1 cellular context compared by ENCODE assay signal in the genomic region with DNA sequence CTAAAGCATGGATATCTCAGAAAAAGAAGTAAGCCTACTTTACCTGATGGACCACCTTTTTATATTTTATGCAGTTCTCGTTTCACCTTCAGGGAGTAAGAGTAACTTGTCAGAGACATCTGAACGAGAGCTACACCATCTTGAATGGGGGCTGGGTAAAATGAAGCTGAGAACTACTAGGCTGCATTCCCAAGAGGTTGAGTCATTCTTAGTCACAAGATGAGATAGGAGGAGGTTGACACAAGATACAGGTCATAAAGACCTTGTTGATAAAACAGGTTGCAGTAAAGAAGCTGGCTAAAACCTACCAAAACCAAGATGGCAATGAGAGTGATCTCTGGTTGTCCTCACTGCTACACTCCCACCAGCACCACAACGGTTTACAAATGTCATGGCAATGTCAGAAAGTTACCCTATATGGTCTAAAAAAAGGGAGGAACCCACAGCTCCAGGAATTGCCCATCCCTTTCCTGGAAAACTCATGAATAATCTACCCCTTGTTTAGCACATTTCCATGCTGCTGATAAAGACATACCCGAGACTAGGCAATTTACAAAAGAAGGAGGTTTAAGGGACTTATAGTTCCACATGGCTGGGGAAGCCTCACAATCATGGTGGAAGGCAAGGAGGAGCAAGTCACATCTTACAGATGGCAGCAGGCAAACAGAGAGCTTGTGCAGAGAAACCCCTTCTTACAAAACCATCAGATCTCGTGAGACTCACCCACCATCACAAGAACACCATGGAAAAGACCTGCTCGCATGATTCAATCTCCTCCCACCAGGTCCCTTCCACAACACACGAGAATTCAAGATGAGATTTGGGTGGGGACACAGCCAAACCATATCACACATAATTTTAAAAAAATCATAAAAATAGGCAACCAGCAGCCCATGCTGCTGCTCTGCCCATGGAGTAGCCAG.
TF ChIP-seq lines count a peak whose summit lies in the region.

No MANE protein-coding gene starts in this region.

TF ChIP-seq in K562, 482 proteins besides CTCF, POLR2A, EP300 and RAD21 (continued from another document and continues in another):
- TF ChIP-seq TAF1 (IDR thresholded peaks at IDR 0.05; ENCODE audit: control insufficient read depth, extremely low read depth, insufficient read depth, low read length, severe bottlenecking) (no peak), KLF13 (tag; IDR thresholded peaks at IDR 0.05; ENCODE audit: borderline replicate concordance, low read depth) (peak; percentile 81; the same call in 1 of the 2 replicates), PRMT5 (CRISPR knock-in tag; IDR thresholded peaks at IDR 0.05) (no peak), ZNF780A (CRISPR knock-in tag; IDR thresholded peaks at IDR 0.05) (no peak), ZBTB7A (IDR thresholded peaks at IDR 0.05; ENCODE audit: borderline replicate concordance, control insufficient read depth, low read depth, low read length) (no peak), NR4A1 (CRISPR knock-in tag; IDR thresholded peaks at IDR 0.05) (peak; percentile 96; the same call in 1 of the 2 replicates), NR4A1 (tag; IDR thresholded peaks at IDR 0.05) (peak; percentile 97), NCOA4 (IDR thresholded peaks at IDR 0.05; ENCODE audit: partially characterized antibody) (no peak), ILK (tag; IDR thresholded peaks at IDR 0.05; ENCODE audit: borderline replicate concordance, low read depth) (peak; percentile 95), FOXJ3 (CRISPR knock-in tag; IDR thresholded peaks at IDR 0.05) (no peak), NFE2L1 (tag; IDR thresholded peaks at IDR 0.05; ENCODE audit: borderline replicate concordance, low read depth) (peak; percentile 70), ZC3H8 (IDR thresholded peaks at IDR 0.05) (no peak), COPS2 (conservative IDR thresholded peaks at IDR 0.05) (no peak), RFX7 (CRISPR knock-in tag; IDR thresholded peaks at IDR 0.05) (no peak), BMI1 (IDR thresholded peaks at IDR 0.05; ENCODE audit: low read length) (no peak), ZSCAN32 (CRISPR knock-in tag; IDR thresholded peaks at IDR 0.05) (peak; percentile 79), TBL1XR1 (IDR thresholded peaks at IDR 0.05; ENCODE audit: low read length in 2 of 2) (no peak), ZNF431 (CRISPR knock-in tag; IDR thresholded peaks at IDR 0.05) (no peak), KAT8 (IDR thresholded peaks at IDR 0.05; ENCODE audit: low read depth) (no peak), ZNF586 (CRISPR knock-in tag; conservative IDR thresholded peaks at IDR 0.05) (0 out of 2 replicates have a peak, but pooled peaks have one; percentile 48), ZFP30 (CRISPR knock-in tag; IDR thresholded peaks at IDR 0.05; ENCODE audit: borderline replicate concordance) (no peak), KDM1A (IDR thresholded peaks at IDR 0.05) (no peak), ZNF444 (CRISPR knock-in tag; IDR thresholded peaks at IDR 0.05) (0 out of 2 replicates have a peak, but pooled peaks have one; percentile 84), BCL6 (CRISPR knock-in tag; IDR thresholded peaks at IDR 0.05) (peak; percentile 87), ZNF347 (CRISPR knock-in tag; IDR thresholded peaks at IDR 0.05; ENCODE audit: low read depth) (no peak), CHD4 (IDR thresholded peaks at IDR 0.05; ENCODE audit: insufficient read depth, insufficient replicate concordance, low read depth, low read length, poor library complexity, severe bottlenecking) (no peak), ESRRB (CRISPR knock-in tag; IDR thresholded peaks at IDR 0.05; ENCODE audit: borderline replicate concordance) (no peak), ZNF77 (CRISPR knock-in tag; IDR thresholded peaks at IDR 0.05) (no peak), CREM (IDR thresholded peaks at IDR 0.05; ENCODE audit: low read depth) (0 out of 2 replicates have a peak, but pooled peaks have one; percentile 6), MCM7 (IDR thresholded peaks at IDR 0.05) (no peak), DMBX1 (CRISPR knock-in tag; IDR thresholded peaks at IDR 0.05; ENCODE audit: borderline replicate concordance) (peak; percentile 100), ZNF143 (CRISPR knock-in tag; IDR thresholded peaks at IDR 0.05) (no peak), NRF1 (conservative IDR thresholded peaks at IDR 0.05 in 1 of 2, IDR thresholded peaks at IDR 0.05 in 1 of 2) (no peak), POLR2H (tag; IDR thresholded peaks at IDR 0.05; ENCODE audit: low read depth) (peak; percentile 83), ERF (CRISPR knock-in tag; IDR thresholded peaks at IDR 0.05) (peak; percentile 98), STAT5A (IDR thresholded peaks at IDR 0.05; ENCODE audit: borderline replicate concordance, low read length) (peak; percentile 66)
- TF ChIP-seq, protein P1, sequence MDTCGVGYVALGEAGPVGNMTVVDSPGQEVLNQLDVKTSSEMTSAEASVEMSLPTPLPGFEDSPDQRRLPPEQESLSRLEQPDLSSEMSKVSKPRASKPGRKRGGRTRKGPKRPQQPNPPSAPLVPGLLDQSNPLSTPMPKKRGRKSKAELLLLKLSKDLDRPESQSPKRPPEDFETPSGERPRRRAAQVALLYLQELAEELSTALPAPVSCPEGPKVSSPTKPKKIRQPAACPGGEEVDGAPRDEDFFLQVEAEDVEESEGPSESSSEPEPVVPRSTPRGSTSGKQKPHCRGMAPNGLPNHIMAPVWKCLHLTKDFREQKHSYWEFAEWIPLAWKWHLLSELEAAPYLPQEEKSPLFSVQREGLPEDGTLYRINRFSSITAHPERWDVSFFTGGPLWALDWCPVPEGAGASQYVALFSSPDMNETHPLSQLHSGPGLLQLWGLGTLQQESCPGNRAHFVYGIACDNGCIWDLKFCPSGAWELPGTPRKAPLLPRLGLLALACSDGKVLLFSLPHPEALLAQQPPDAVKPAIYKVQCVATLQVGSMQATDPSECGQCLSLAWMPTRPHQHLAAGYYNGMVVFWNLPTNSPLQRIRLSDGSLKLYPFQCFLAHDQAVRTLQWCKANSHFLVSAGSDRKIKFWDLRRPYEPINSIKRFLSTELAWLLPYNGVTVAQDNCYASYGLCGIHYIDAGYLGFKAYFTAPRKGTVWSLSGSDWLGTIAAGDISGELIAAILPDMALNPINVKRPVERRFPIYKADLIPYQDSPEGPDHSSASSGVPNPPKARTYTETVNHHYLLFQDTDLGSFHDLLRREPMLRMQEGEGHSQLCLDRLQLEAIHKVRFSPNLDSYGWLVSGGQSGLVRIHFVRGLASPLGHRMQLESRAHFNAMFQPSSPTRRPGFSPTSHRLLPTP (IDR thresholded peaks at IDR 0.05; ENCODE audit: borderline replicate concordance, extremely low read depth, insufficient read length): no peak
- TF ChIP-seq, protein P2, sequence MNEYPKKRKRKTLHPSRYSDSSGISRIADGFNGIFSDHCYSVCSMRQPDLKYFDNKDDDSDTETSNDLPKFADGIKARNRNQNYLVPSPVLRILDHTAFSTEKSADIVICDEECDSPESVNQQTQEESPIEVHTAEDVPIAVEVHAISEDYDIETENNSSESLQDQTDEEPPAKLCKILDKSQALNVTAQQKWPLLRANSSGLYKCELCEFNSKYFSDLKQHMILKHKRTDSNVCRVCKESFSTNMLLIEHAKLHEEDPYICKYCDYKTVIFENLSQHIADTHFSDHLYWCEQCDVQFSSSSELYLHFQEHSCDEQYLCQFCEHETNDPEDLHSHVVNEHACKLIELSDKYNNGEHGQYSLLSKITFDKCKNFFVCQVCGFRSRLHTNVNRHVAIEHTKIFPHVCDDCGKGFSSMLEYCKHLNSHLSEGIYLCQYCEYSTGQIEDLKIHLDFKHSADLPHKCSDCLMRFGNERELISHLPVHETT (CRISPR knock-in tag; conservative IDR thresholded peaks at IDR 0.05 in 1 of 2, IDR thresholded peaks at IDR 0.05 in 1 of 2): peak in 1 of 2 experiments; percentile 97; a peak in 2 of 4 replicates
- TF ChIP-seq, protein P3, sequence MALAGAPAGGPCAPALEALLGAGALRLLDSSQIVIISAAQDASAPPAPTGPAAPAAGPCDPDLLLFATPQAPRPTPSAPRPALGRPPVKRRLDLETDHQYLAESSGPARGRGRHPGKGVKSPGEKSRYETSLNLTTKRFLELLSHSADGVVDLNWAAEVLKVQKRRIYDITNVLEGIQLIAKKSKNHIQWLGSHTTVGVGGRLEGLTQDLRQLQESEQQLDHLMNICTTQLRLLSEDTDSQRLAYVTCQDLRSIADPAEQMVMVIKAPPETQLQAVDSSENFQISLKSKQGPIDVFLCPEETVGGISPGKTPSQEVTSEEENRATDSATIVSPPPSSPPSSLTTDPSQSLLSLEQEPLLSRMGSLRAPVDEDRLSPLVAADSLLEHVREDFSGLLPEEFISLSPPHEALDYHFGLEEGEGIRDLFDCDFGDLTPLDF (CRISPR knock-in tag; IDR thresholded peaks at IDR 0.05): no peak
- TF ChIP-seq, protein P4, sequence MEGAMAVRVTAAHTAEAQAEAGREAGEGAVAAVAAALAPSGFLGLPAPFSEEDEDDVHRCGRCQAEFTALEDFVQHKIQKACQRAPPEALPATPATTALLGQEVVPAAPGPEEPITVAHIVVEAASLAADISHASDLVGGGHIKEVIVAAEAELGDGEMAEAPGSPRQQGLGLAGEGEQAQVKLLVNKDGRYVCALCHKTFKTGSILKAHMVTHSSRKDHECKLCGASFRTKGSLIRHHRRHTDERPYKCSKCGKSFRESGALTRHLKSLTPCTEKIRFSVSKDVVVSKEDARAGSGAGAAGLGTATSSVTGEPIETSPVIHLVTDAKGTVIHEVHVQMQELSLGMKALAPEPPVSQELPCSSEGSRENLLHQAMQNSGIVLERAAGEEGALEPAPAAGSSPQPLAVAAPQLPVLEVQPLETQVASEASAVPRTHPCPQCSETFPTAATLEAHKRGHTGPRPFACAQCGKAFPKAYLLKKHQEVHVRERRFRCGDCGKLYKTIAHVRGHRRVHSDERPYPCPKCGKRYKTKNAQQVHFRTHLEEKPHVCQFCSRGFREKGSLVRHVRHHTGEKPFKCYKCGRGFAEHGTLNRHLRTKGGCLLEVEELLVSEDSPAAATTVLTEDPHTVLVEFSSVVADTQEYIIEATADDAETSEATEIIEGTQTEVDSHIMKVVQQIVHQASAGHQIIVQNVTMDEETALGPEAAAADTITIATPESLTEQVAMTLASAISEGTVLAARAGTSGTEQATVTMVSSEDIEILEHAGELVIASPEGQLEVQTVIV (CRISPR knock-in tag; IDR thresholded peaks at IDR 0.05; ENCODE audit: borderline replicate concordance): peak; percentile 74; the same call in 1 of the 2 replicates
- TF ChIP-seq, protein P5, sequence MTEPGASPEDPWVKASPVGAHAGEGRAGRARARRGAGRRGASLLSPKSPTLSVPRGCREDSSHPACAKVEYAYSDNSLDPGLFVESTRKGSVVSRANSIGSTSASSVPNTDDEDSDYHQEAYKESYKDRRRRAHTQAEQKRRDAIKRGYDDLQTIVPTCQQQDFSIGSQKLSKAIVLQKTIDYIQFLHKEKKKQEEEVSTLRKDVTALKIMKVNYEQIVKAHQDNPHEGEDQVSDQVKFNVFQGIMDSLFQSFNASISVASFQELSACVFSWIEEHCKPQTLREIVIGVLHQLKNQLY (CRISPR knock-in tag; conservative IDR thresholded peaks at IDR 0.05): no peak
- TF ChIP-seq, protein P6, sequence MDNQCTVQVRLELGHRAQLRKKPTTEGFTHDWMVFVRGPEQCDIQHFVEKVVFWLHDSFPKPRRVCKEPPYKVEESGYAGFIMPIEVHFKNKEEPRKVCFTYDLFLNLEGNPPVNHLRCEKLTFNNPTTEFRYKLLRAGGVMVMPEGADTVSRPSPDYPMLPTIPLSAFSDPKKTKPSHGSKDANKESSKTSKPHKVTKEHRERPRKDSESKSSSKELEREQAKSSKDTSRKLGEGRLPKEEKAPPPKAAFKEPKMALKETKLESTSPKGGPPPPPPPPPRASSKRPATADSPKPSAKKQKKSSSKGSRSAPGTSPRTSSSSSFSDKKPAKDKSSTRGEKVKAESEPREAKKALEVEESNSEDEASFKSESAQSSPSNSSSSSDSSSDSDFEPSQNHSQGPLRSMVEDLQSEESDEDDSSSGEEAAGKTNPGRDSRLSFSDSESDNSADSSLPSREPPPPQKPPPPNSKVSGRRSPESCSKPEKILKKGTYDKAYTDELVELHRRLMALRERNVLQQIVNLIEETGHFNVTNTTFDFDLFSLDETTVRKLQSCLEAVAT (IDR thresholded peaks at IDR 0.05): no peak
- TF ChIP-seq, protein P7, sequence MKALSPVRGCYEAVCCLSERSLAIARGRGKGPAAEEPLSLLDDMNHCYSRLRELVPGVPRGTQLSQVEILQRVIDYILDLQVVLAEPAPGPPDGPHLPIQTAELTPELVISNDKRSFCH (CRISPR knock-in tag; IDR thresholded peaks at IDR 0.05): peak; percentile 73; the same call in 1 of the 2 replicates
- TF ChIP-seq, protein P7 (tag; IDR thresholded peaks at IDR 0.05): peak; percentile 100
- TF ChIP-seq, protein P8, sequence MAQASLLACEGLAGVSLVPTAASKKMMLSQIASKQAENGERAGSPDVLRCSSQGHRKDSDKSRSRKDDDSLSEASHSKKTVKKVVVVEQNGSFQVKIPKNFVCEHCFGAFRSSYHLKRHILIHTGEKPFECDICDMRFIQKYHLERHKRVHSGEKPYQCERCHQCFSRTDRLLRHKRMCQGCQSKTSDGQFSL (CRISPR knock-in tag; IDR thresholded peaks at IDR 0.05): no peak
- TF ChIP-seq, protein P8 (tag; IDR thresholded peaks at IDR 0.05): peak in 1 of 2 experiments; percentile 97; a peak in 2 of 4 replicates
- TF ChIP-seq, protein P9, sequence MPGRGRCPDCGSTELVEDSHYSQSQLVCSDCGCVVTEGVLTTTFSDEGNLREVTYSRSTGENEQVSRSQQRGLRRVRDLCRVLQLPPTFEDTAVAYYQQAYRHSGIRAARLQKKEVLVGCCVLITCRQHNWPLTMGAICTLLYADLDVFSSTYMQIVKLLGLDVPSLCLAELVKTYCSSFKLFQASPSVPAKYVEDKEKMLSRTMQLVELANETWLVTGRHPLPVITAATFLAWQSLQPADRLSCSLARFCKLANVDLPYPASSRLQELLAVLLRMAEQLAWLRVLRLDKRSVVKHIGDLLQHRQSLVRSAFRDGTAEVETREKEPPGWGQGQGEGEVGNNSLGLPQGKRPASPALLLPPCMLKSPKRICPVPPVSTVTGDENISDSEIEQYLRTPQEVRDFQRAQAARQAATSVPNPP (IDR thresholded peaks at IDR 0.05; ENCODE audit: borderline replicate concordance, insufficient read depth, insufficient read length): no peak
- TF ChIP-seq, protein P10, sequence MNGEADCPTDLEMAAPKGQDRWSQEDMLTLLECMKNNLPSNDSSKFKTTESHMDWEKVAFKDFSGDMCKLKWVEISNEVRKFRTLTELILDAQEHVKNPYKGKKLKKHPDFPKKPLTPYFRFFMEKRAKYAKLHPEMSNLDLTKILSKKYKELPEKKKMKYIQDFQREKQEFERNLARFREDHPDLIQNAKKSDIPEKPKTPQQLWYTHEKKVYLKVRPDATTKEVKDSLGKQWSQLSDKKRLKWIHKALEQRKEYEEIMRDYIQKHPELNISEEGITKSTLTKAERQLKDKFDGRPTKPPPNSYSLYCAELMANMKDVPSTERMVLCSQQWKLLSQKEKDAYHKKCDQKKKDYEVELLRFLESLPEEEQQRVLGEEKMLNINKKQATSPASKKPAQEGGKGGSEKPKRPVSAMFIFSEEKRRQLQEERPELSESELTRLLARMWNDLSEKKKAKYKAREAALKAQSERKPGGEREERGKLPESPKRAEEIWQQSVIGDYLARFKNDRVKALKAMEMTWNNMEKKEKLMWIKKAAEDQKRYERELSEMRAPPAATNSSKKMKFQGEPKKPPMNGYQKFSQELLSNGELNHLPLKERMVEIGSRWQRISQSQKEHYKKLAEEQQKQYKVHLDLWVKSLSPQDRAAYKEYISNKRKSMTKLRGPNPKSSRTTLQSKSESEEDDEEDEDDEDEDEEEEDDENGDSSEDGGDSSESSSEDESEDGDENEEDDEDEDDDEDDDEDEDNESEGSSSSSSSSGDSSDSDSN (IDR thresholded peaks at IDR 0.05; ENCODE audit: borderline replicate concordance in 1 of 2, low read depth in 2 of 2, low read length in 2 of 2): no peak
